In the genomic region with DNA sequence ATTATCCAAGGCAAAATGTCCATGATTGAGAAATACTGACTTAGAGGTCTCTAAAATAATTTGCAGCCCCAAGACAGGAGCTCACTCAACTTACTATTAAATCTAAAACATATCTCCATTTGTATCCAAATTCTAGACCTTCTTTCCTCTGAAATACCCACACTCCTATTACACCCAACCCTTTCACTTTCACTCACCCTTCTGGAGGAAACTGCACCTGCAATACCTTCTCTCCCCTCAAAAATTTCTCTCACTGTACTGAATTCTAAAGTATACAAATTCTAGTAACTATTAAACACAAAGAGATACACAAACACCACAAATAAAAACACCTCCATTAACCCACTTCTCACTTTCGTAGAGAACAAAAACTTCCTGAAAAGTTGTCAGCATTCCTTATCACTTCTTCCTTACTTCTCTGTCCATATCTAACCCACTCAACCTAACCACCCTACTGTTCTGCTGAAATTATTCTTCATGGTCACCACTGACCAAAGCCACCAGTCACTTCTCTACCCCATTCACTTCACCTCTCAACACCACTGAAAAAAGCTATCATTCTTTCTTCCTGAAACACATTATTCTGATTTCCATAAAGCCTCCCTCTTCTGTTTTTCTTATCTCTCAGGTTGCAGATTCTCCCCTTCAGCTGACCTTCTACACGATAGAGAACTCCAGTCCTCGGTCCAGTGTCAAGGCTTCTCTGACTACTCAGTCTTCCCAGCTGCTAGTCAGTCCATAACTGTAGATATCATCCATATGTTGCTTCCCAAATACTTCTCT, we compare ENCODE assay signal across 10 cellular contexts. TPM values are rescaled to one million over a fixed set of nuclear protein-coding genes. Genes with fewer than 3 reads are reported as not detected.
DNase-seq lines count a peak whose midpoint lies in the region; ATAC-seq and TF ChIP-seq lines count a peak whose summit lies in the region.
"Had no signal": no experiment of that assay in that cellular context is flagged by ENCODE, and none has a peak within 500 bp of the region (broad histone marks: within the 10 kb centered on the region; RNA-seq: fewer than 3 reads in every experiment).

No MANE protein-coding gene starts in this region.

- peak overlapping the region in 6 of 10 donors; percentile 1 to 69 (median 5) for H3K27ac Mint-ChIP-seq in naive thymus-derived CD8-positive, alpha-beta T cell

- no peak overlapping the region for H2AFZ ChIP-seq in PC-3 (ENCODE audit: low read length)

- H3K27me3 ChIP-seq in PC-3 (ENCODE audit: low read length), result no peaks in the 10 kb centered on the region
- H3K27me3 ChIP-seq in right cardiac atrium (ENCODE audit: control insufficient read depth, insufficient read depth), result no peaks in the 10 kb centered on the region
- H3K27me3 ChIP-seq: stomach had no signal

- POLR2A ChIA-PET in naive thymus-derived CD8-positive, alpha-beta T cell (lab: Charles Lee), result interaction anchor here (0.8 kb wide), 1 partner anchor 12 kb away, joined by 3 read pairs; a partner anchor contains a TSS
- POLR2A ChIA-PET in PC-3 (lab: Charles Lee; ENCODE audit: unreplicated experiment), result no interaction called here

- no peak for DNase-seq in naive thymus-derived CD8-positive, alpha-beta T cell
- DNase-seq in PC-3, result no peak
- no peak for DNase-seq in right cardiac atrium
- no peak for DNase-seq in MV-4-11 (lab: John Stamatoyannopoulos, UW)
- DNase-seq: lower lobe of right lung, NCI-H510A treated with DMSO at 0.1 percent for 48 hours, stomach had no signal

- H3K36me3 Mint-ChIP-seq in naive thymus-derived CD8-positive, alpha-beta T cell, result peaks cover 0 to 50% (median 19%) of the 10 kb centered on the region in 3 donors

- H3K4me1 Mint-ChIP-seq in naive thymus-derived CD8-positive, alpha-beta T cell, result peaks cover 22 to 67% (median 46%) of the 10 kb centered on the region in 4 donors

- no peak overlapping the region for H3K9ac ChIP-seq in PC-3 (ENCODE audit: low read length)

- intact Hi-C loops in PC-3 (cut with micrococcal nuclease) (no loop called here), right cardiac atrium (cut with DNase I) (no loop called here)

- ATAC-seq in GM19035 (IDR thresholded peaks at IDR 0.05; ENCODE audit: unreplicated experiment) (peak; percentile 62), HG02610 (IDR thresholded peaks at IDR 0.05; ENCODE audit: unreplicated experiment) (peak; percentile 79), HG03558 (IDR thresholded peaks at IDR 0.05; ENCODE audit: extremely low read depth, unreplicated experiment) (peak; percentile 60), PC-3 (no peak), right cardiac atrium (no peak)
- ATAC-seq in naive thymus-derived CD8-positive, alpha-beta T cell, result peak; percentile 42 to 56
- ATAC-seq: lower lobe of right lung had no signal

- no peak overlapping the region for H3K4me3 Mint-ChIP-seq in naive thymus-derived CD8-positive, alpha-beta T cell

- H3K9me3 ChIP-seq in PC-3 (ENCODE audit: low read length), result no peaks in the 10 kb centered on the region
- no peaks in the 10 kb centered on the region for H3K9me3 ChIP-seq in right cardiac atrium (ENCODE audit: control insufficient read depth, low read length)
- H3K9me3 ChIP-seq: lower lobe of right lung, stomach had no signal

- no peaks in the 10 kb centered on the region for H3K36me3 ChIP-seq in PC-3 (ENCODE audit: low read depth, low read length)

- no TSS peak for BruUV-seq in PC-3 (replicated peaks; lab: Mats Ljungman, UMichigan)

- H3K4me2 ChIP-seq in PC-3 (ENCODE audit: low read length), result no peak overlapping the region

- TF ChIP-seq CTCF in PC-3 (conservative IDR thresholded peaks at IDR 0.05; ENCODE audit: low read depth, low read length), result no peak

- H3K9me2 ChIP-seq in PC-3 (replicated peaks; ENCODE audit: low read length), result no peaks in the 10 kb centered on the region

- no peaks in the 10 kb centered on the region for H4K20me1 ChIP-seq in PC-3 (ENCODE audit: low read length)

- no peaks in the 10 kb centered on the region for H3K9me3 Mint-ChIP-seq in naive thymus-derived CD8-positive, alpha-beta T cell

- H3K27ac ChIP-seq in PC-3 (ENCODE audit: low read length), result no peak overlapping the region
- no peak overlapping the region for H3K27ac ChIP-seq in right cardiac atrium (ENCODE audit: low read length)
- H3K27ac ChIP-seq: lower lobe of right lung had no signal

- H3F3A ChIP-seq in PC-3 (ENCODE audit: low read length, unreplicated experiment), result no peaks in the 10 kb centered on the region

- no peak overlapping the region for H3K4me3 ChIP-seq in PC-3 (ENCODE audit: low read length)
- no peak overlapping the region for H3K4me3 ChIP-seq in right cardiac atrium (ENCODE audit: low read length)
- H3K4me3 ChIP-seq: lower lobe of right lung, stomach had no signal

- H3K4me1 ChIP-seq in PC-3 (ENCODE audit: insufficient read depth, low read length), result peaks cover 14% of the 10 kb centered on the region
- peaks cover 2% of the 10 kb centered on the region for H3K4me1 ChIP-seq in right cardiac atrium (ENCODE audit: control insufficient read depth, insufficient read depth, low read length)

- 66% methylated on average over 3 of the region's 3 CpGs for WGBS in right cardiac atrium

- H3K27me3 Mint-ChIP-seq in naive thymus-derived CD8-positive, alpha-beta T cell, result no peaks in the 10 kb centered on the region

- CTCF ChIA-PET in PC-3 (lab: Charles Lee), result no interaction called here

- H3K79me2 ChIP-seq in PC-3 (ENCODE audit: low read length), result no peaks in the 10 kb centered on the region

RNA-seq across cellular contexts. Expression of a gene that starts 12.0 kb away (rescaled TPM):
- total RNA-seq in naive thymus-derived CD8-positive, alpha-beta T cell, result 10 to 100 TPM; 45.0 to 48.1 TPM
- polyA plus RNA-seq in naive thymus-derived CD8-positive, alpha-beta T cell, result 10 to 100 TPM; 29.7 to 38.0 (median 35.6) TPM
- total RNA-seq in PC-3 (2014; rRNA removed), result 5.4 and 5.6 TPM in 2 replicates
- total RNA-seq in right cardiac atrium, result 10 to 100 TPM; 46.3 to 56.2 (median 50.0) TPM
- 51.5 TPM for polyA plus RNA-seq in right cardiac atrium

Comparison
In these comparisons a context has a peak if more than half of its experiments do, and no peak if none do; other contexts are left out.
1. ATAC-seq: peak in GM19035 (single experiment), HG02610 (single experiment), HG03558 (single experiment) and naive thymus-derived CD8-positive, alpha-beta T cell (2 of 2); none in PC-3 (single experiment) and right cardiac atrium (0 of 2).